ENCODE assay signal across 38 cellular contexts in genomic region chr1:151737479-151737878, GRCh38. TPM values are rescaled to one million over a fixed set of nuclear protein-coding genes. Genes with fewer than 3 reads are reported as not detected.
"Had no signal": no experiment of that assay in that cellular context is flagged by ENCODE, and none has a peak within 500 bp of the region (broad histone marks: within the 10 kb centered on the region; RNA-seq: fewer than 3 reads in every experiment).

No MANE protein-coding gene starts in this region.

- H3K36me3 ChIP-seq: brain microvascular endothelial cell, esophagus squamous epithelium, gastroesophageal sphincter, heart right ventricle had no signal

- ATAC-seq: activated CD4-positive, CD25-positive, alpha-beta regulatory T cell treated with anti-CD3 and anti-CD28 coated beads, Interleukin-2, amount 50 U/mL, for 24 hours; activated CD8-positive, alpha-beta T cell treated with anti-CD3 and anti-CD28 coated beads for 36 hours; activated T-cell treated with anti-CD3 and anti-CD28 coated beads, Interleukin-2, amount 50 U/mL, for 4 hours; activated T-helper 17 cell treated with anti-CD3 and anti-CD28 coated beads, Interleukin-2, amount 50 U/mL, for 72 hours; effector memory CD8-positive, alpha-beta T cell; gastroesophageal sphincter; heart right ventricle had no signal

- H3K4me3 ChIP-seq: esophagus squamous epithelium, gastroesophageal sphincter, heart right ventricle had no signal

- H3K27me3 ChIP-seq: esophagus squamous epithelium, gastroesophageal sphincter had no signal

- DNase-seq: activated B cell treated with CpG ODN at 0.5 μM for 24 hours; activated CD4-positive, alpha-beta T cell treated with anti-CD3 and anti-CD28 coated beads for 48 hours; activated CD4-positive, alpha-beta T cell treated with anti-CD3 and anti-CD28 coated beads, Interleukin-2, amount 50 U/mL, for 1 hour; activated CD4-positive, alpha-beta T cell treated with anti-CD3 and anti-CD28 coated beads, Interleukin-2, amount 50 U/mL, for 48 hours; activated CD8-positive, alpha-beta memory T cell treated with anti-CD3 and anti-CD28 coated beads for 24 hours; activated CD8-positive, alpha-beta T cell treated with anti-CD3 and anti-CD28 coated beads for 36 hours; activated effector memory CD4-positive, alpha-beta T cell treated with Interleukin-2 at 50 U/mL for 16 hours; activated gamma-delta T cell treated with Interleukin-2 at 50 U/mL for 16 hours; activated naive CD4-positive, alpha-beta T cell treated with anti-CD3 and anti-CD28 coated beads, Interleukin-2, amount 50 U/mL, for 16 hours; activated naive CD4-positive, alpha-beta T cell treated with Interleukin-2 at 50 U/mL for 16 hours; activated T-cell treated with anti-CD3 and anti-CD28 coated beads, Interleukin-2, amount 50 U/mL, for 4 hours; amniotic stem cell; anterior cingulate cortex; brain microvascular endothelial cell; caudate nucleus; cortex of kidney; dermis blood vessel endothelial cell; effector CD4-positive, alpha-beta T cell; effector memory CD8-positive, alpha-beta T cell; esophagus squamous epithelium; foreskin melanocyte; heart right ventricle; T-helper 2 cell had no signal

- H3K9me3 ChIP-seq: gastroesophageal sphincter had no signal

- H3K27ac ChIP-seq: brain microvascular endothelial cell, epithelial cell of prostate, esophagus squamous epithelium, gastroesophageal sphincter, heart right ventricle had no signal

- FAIRE-seq: astrocyte, bronchial epithelial cell, colon, TTC549 had no signal

RNA-seq across cellular contexts. Expression of gene RIIAD1, which starts 16.2 kb away (rescaled TPM):
- total RNA-seq: activated B cell treated with CpG ODN at 0.5 μM for 24 hours; activated CD8-positive, alpha-beta T cell treated with anti-CD3 and anti-CD28 coated beads for 36 hours; activated T-cell treated with anti-CD3 and anti-CD28 coated beads, Interleukin-2, amount 50 U/mL, for 4 hours; activated T-helper 17 cell treated with anti-CD3 and anti-CD28 coated beads, Interleukin-2, amount 50 U/mL, for 72 hours; astrocyte; bronchial epithelial cell; chondrocyte; dermis blood vessel endothelial cell; esophagus squamous epithelium; fibroblast of lung; fibroblast of villous mesenchyme; glomerular endothelial cell; T-helper 1 cell treated with Interleukin-12 subunit alpha and Interleukin-12 subunit beta and Interleukin-4 antibody, amounts not matched to agents 30 ng/mL and 1 ng/mL, for 36 hours had no signal
- polyA plus RNA-seq: adipose tissue, esophagus, fibroblast of lung had no signal

RNA-seq across cellular contexts. Expression of gene CELF3, which starts 20.9 kb away (rescaled TPM):
- total RNA-seq: activated B cell treated with CpG ODN at 0.5 μM for 24 hours; activated CD8-positive, alpha-beta T cell treated with anti-CD3 and anti-CD28 coated beads for 36 hours; activated T-cell treated with anti-CD3 and anti-CD28 coated beads, Interleukin-2, amount 50 U/mL, for 4 hours; activated T-helper 17 cell treated with anti-CD3 and anti-CD28 coated beads, Interleukin-2, amount 50 U/mL, for 72 hours; astrocyte; bronchial epithelial cell; chondrocyte; dermis blood vessel endothelial cell; fibroblast of lung; fibroblast of villous mesenchyme; glomerular endothelial cell; heart right ventricle; T-helper 1 cell treated with Interleukin-12 subunit alpha and Interleukin-12 subunit beta and Interleukin-4 antibody, amounts not matched to agents 30 ng/mL and 1 ng/mL, for 36 hours had no signal
- polyA plus RNA-seq: fibroblast of lung had no signal
